9 cellular contexts compared by ENCODE assay signal in genomic region chr18:44709297-44710117, GRCh38. TPM values are rescaled to one million over a fixed set of nuclear protein-coding genes. Genes with fewer than 3 reads are reported as not detected.
DNase-seq lines count a peak whose midpoint lies in the region; ATAC-seq and TF ChIP-seq lines count a peak whose summit lies in the region.
"Had no signal": no experiment of that assay in that cellular context is flagged by ENCODE, and none has a peak within 500 bp of the region (broad histone marks: within the 10 kb centered on the region; RNA-seq: fewer than 3 reads in every experiment).

No MANE protein-coding gene starts in this region.

- no peak overlapping the region for H4K8ac ChIP-seq in trophoblast cell (ENCODE audit: low read depth, low read length)

- peaks cover 5 to 10% of the 10 kb centered on the region in 2 experiments for H3K4me1 ChIP-seq in trophoblast cell (ENCODE audit: control insufficient read depth in 1 of 2, insufficient read depth in 2 of 2, low read length in 2 of 2)

- no peak overlapping the region for H3K27ac ChIP-seq in trophoblast cell (ENCODE audit: low read depth, low read length)

- whole genome bisulfite sequencing in trophoblast cell (ENCODE audit: extremely low coverage, insufficient coverage, insufficient read length): no CpG with 5 or more reads among the region's 9 CpGs

- peaks cover 21% of the 10 kb centered on the region for H3K27me3 Mint-ChIP-seq in T-helper 2 cell treated with Interferon-gamma antibody and Interleukin-4, amounts not matched to agents 5 μg/mL and 100 μg/mL, for 36 hours (ENCODE audit: low read depth)
- peaks cover 7% of the 10 kb centered on the region for H3K27me3 Mint-ChIP-seq in endothelial cell (ENCODE audit: unreplicated experiment)

- peak overlapping the region; percentile 75 for H3K18ac ChIP-seq in trophoblast cell (ENCODE audit: low read length)

- no peak overlapping the region for H3K27ac Mint-ChIP-seq in T-helper 2 cell treated with Interferon-gamma antibody and Interleukin-4, amounts not matched to agents 5 μg/mL and 100 μg/mL, for 36 hours
- H3K27ac Mint-ChIP-seq in endothelial cell (ENCODE audit: unreplicated experiment): no peak overlapping the region
- H3K27ac Mint-ChIP-seq: activated naive CD8-positive, alpha-beta T cell treated with anti-CD3 and anti-CD28 coated beads, Interleukin-2, amount 10 ng/mL, durations not matched to agents 7 days and 5 days had no signal

- H3K4ac ChIP-seq in trophoblast cell (ENCODE audit: low read depth, low read length): no peak overlapping the region

- no peak overlapping the region for H4K91ac ChIP-seq in trophoblast cell (ENCODE audit: low read depth, low read length)

- in situ Hi-C loops in ACHN (cut with HindIII; ENCODE audit: low pct_ligation_motif_present, low pct_unique_long_range_greater_than_20kb, low sequenced_read_pairs): no loop called here

- H3K4me3 ChIP-seq in trophoblast cell (ENCODE audit: low read depth, low read length): no peak overlapping the region

- ATAC-seq in GM18870 (IDR thresholded peaks at IDR 0.05; ENCODE audit: unreplicated experiment): peak; percentile 97
- peak; percentile 90 for ATAC-seq in HG02642 (IDR thresholded peaks at IDR 0.05; ENCODE audit: poor library complexity, unreplicated experiment)

- H3K27me3 ChIP-seq in trophoblast cell (ENCODE audit: insufficient read depth, low read length): no peaks in the 10 kb centered on the region

- no peaks in the 10 kb centered on the region for H3K9me3 ChIP-seq in trophoblast cell (ENCODE audit: insufficient read depth, low read depth, low read length)

- H2AFZ ChIP-seq in trophoblast cell (ENCODE audit: insufficient read depth, low read length, poor library complexity): no peak overlapping the region

- no peak overlapping the region for H2BK120ac ChIP-seq in trophoblast cell (ENCODE audit: insufficient read depth, low read length, poor library complexity)

- H2AK5ac ChIP-seq in trophoblast cell (ENCODE audit: low read length): no peak overlapping the region

- H3K36me3 ChIP-seq in trophoblast cell (ENCODE audit: control insufficient read depth in 1 of 2, insufficient read depth in 2 of 2, low read length in 2 of 2): peaks cover 2 to 5% of the 10 kb centered on the region in 2 experiments

- no peak overlapping the region for H2BK12ac ChIP-seq in trophoblast cell (ENCODE audit: low read length)

- no peaks in the 10 kb centered on the region for H3K9me3 Mint-ChIP-seq in T-helper 2 cell treated with Interferon-gamma antibody and Interleukin-4, amounts not matched to agents 5 μg/mL and 100 μg/mL, for 36 hours
- H3K9me3 Mint-ChIP-seq in endothelial cell (ENCODE audit: unreplicated experiment): no peaks in the 10 kb centered on the region

- no peak overlapping the region for H3K14ac ChIP-seq in trophoblast cell (ENCODE audit: low read length)

- H2BK5ac ChIP-seq in trophoblast cell (ENCODE audit: low read depth, low read length, poor library complexity): no peak overlapping the region

- peak overlapping the region; percentile 28 for H3K4me3 Mint-ChIP-seq in T-helper 2 cell treated with Interferon-gamma antibody and Interleukin-4, amounts not matched to agents 5 μg/mL and 100 μg/mL, for 36 hours
- H3K4me3 Mint-ChIP-seq in endothelial cell (ENCODE audit: unreplicated experiment): no peak overlapping the region
- H3K4me3 Mint-ChIP-seq: activated naive CD8-positive, alpha-beta T cell treated with anti-CD3 and anti-CD28 coated beads, Interleukin-2, amount 10 ng/mL, durations not matched to agents 7 days and 5 days had no signal

- H3K4me2 ChIP-seq in trophoblast cell (ENCODE audit: low read length): no peak overlapping the region

- H3K36me3 Mint-ChIP-seq in T-helper 2 cell treated with Interferon-gamma antibody and Interleukin-4, amounts not matched to agents 5 μg/mL and 100 μg/mL, for 36 hours (ENCODE audit: low read depth): peaks cover 2% of the 10 kb centered on the region
- peaks cover 65% of the 10 kb centered on the region for H3K36me3 Mint-ChIP-seq in endothelial cell (ENCODE audit: low read depth, unreplicated experiment)

- peaks cover 33% of the 10 kb centered on the region for H3K4me1 Mint-ChIP-seq in T-helper 2 cell treated with Interferon-gamma antibody and Interleukin-4, amounts not matched to agents 5 μg/mL and 100 μg/mL, for 36 hours (ENCODE audit: low read depth)
- H3K4me1 Mint-ChIP-seq in endothelial cell (ENCODE audit: unreplicated experiment): peaks cover 30% of the 10 kb centered on the region

- no peaks in the 10 kb centered on the region for H3K79me2 ChIP-seq in trophoblast cell (ENCODE audit: control insufficient read depth, insufficient read depth, low read length, poor library complexity)

- H3K9ac ChIP-seq in trophoblast cell (ENCODE audit: low read length): no peak overlapping the region

- peak overlapping the region; percentile 24 for H3K23ac ChIP-seq in trophoblast cell (ENCODE audit: low read length)

- TF ChIP-seq CTCF in endothelial cell (IDR thresholded peaks at IDR 0.05; ENCODE audit: unreplicated experiment): no peak

- peaks cover 7% of the 10 kb centered on the region for H3K79me1 ChIP-seq in trophoblast cell (ENCODE audit: low read length)

- DNase-seq in T-helper 2 cell treated with Interferon-gamma antibody and Interleukin-4, amounts not matched to agents 5 μg/mL and 100 μg/mL, for 36 hours (ENCODE audit: low spot score): no peak
- no peak for DNase-seq in trophoblast cell
- no peak for DNase-seq in cerebellum (ENCODE audit: low spot score)
- no peak for DNase-seq in ACHN
- no peak for DNase-seq in activated CD4-positive, alpha-beta T cell treated with anti-CD3 and anti-CD28 coated beads, Interleukin-2, amount 50 U/mL, for 48 hours
- no peak for DNase-seq in endothelial cell (ENCODE audit: low spot score)
- DNase-seq: activated naive CD8-positive, alpha-beta T cell treated with anti-CD3 and anti-CD28 coated beads, Interleukin-2, amount 10 ng/mL, durations not matched to agents 7 days and 5 days had no signal

- H4K12ac ChIP-seq in trophoblast cell (ENCODE audit: low read depth, low read length): no peak overlapping the region

RNA-seq across cellular contexts. Expression of gene SETBP1, which starts 28.8 kb away (rescaled TPM):
- polyA plus RNA-seq in trophoblast cell (2013): 6.5 and 7.2 TPM in 2 replicates
- total RNA-seq in cerebellum: 46.3 TPM
- 131 TPM for total RNA-seq in endothelial cell (ENCODE audit: unreplicated experiment)
